Comparison of ENCODE assay signal across 1 cellular context in genomic region chr6:21874372-21874771, GRCh38.
TF ChIP-seq lines count a peak whose summit lies in the region.

No MANE protein-coding gene starts in this region.

TF ChIP-seq in GM23338, 12 proteins besides CTCF, POLR2A, EP300 and RAD21 (continued from another document):
- no peak for TF ChIP-seq ZNF462 (CRISPR knock-in tag; IDR thresholded peaks at IDR 0.05)
